10 cellular contexts compared by ENCODE assay signal in genomic region chr20:18628330-18628941, GRCh38. TPM values are rescaled to one million over a fixed set of nuclear protein-coding genes. Genes with fewer than 3 reads are reported as not detected.
DNase-seq lines count a peak whose midpoint lies in the region; ATAC-seq and TF ChIP-seq lines count a peak whose summit lies in the region.
"Had no signal": no experiment of that assay in that cellular context is flagged by ENCODE, and none has a peak within 500 bp of the region (broad histone marks: within the 10 kb centered on the region; RNA-seq: fewer than 3 reads in every experiment).

No MANE protein-coding gene starts in this region.

- no peak overlapping the region for H3K27ac Mint-ChIP-seq in neural progenitor cell

- peak; percentile 65 for TF ChIP-seq CTCF in KMS-11 (conservative IDR thresholded peaks at IDR 0.05; ENCODE audit: low read depth, low read length)
- peak; percentile 60 for TF ChIP-seq CTCF in cardiac fibroblast (IDR thresholded peaks at IDR 0.05; ENCODE audit: low read depth, low read length)
- peak; percentile 73 for TF ChIP-seq CTCF in neural progenitor cell (IDR thresholded peaks at IDR 0.05)

- no peak overlapping the region for H3K4me3 ChIP-seq in KMS-11 (IDR thresholded peaks at IDR 0.05; ENCODE audit: insufficient read depth, low read depth, low read length)
- no peak overlapping the region for H3K4me3 ChIP-seq in cardiac fibroblast (replicated peaks in 1 of 2; ENCODE audit: low read depth in 2 of 2, low read length in 2 of 2)
- H3K4me3 ChIP-seq in neural progenitor cell: no peak overlapping the region

- no peaks in the 10 kb centered on the region for H4K20me1 ChIP-seq in KMS-11 (ENCODE audit: insufficient read depth)
- no peaks in the 10 kb centered on the region for H4K20me1 ChIP-seq in neural progenitor cell (ENCODE audit: low read depth)

- peaks cover 4% of the 10 kb centered on the region for H3F3A ChIP-seq in neural progenitor cell (ENCODE audit: low read depth)

- H2AFZ ChIP-seq in KMS-11 (ENCODE audit: low read depth) (no peak overlapping the region), neural progenitor cell (replicated peaks) (no peak overlapping the region)

- H3K9me3 Mint-ChIP-seq in neural progenitor cell: no peaks in the 10 kb centered on the region
- H3K9me3 Mint-ChIP-seq: IgD-negative memory B cell had no signal

- H3K4me3 Mint-ChIP-seq in neural progenitor cell: no peak overlapping the region
- H3K4me3 Mint-ChIP-seq: IgD-negative memory B cell had no signal

- DNase-seq in DMS53 (lab: John Stamatoyannopoulos, UW): peak; percentile 52
- no peak for DNase-seq in DMS53 treated with DMSO at 0.1 percent for 48 hours (lab: John Stamatoyannopoulos, UW; ENCODE audit: unreplicated experiment)
- no peak for DNase-seq in cardiac fibroblast (ENCODE audit: low read depth in 2 of 2)
- DNase-seq in neural progenitor cell (ENCODE audit: low spot score): peak; percentile 51
- no peak for DNase-seq in GOT3 (lab: John Stamatoyannopoulos, UW)
- DNase-seq: right cardiac atrium had no signal

- no peaks in the 10 kb centered on the region for H3K36me3 ChIP-seq in KMS-11 (ENCODE audit: insufficient read depth)
- no peaks in the 10 kb centered on the region for H3K36me3 ChIP-seq in neural progenitor cell

- no peak overlapping the region for H3K27ac ChIP-seq in KMS-11
- H3K27ac ChIP-seq in neural progenitor cell: no peak overlapping the region

- H3K9me3 ChIP-seq in neural progenitor cell (ENCODE audit: low read depth): no peaks in the 10 kb centered on the region

- H3K79me2 ChIP-seq in KMS-11 (ENCODE audit: insufficient read depth, low read depth) (no peaks in the 10 kb centered on the region), neural progenitor cell (ENCODE audit: low read depth) (no peaks in the 10 kb centered on the region)

- H3K4me1 ChIP-seq in KMS-11 (ENCODE audit: low read depth, poor library complexity, severe bottlenecking): no peaks in the 10 kb centered on the region
- H3K4me1 ChIP-seq in neural progenitor cell: no peaks in the 10 kb centered on the region

- H3K27me3 Mint-ChIP-seq in neural progenitor cell (ENCODE audit: insufficient read depth, low read depth): no peaks in the 10 kb centered on the region
- H3K27me3 Mint-ChIP-seq: IgD-negative memory B cell had no signal

- no peaks in the 10 kb centered on the region for H3K27me3 ChIP-seq in KMS-11 (ENCODE audit: insufficient read depth, low read depth)
- no peaks in the 10 kb centered on the region for H3K27me3 ChIP-seq in neural progenitor cell

- H3K4me2 ChIP-seq in KMS-11: no peak overlapping the region
- no peak overlapping the region for H3K4me2 ChIP-seq in neural progenitor cell

- peaks cover 4% of the 10 kb centered on the region for H3K4me1 Mint-ChIP-seq in neural progenitor cell

- H3K9ac ChIP-seq in KMS-11 (no peak overlapping the region), neural progenitor cell (no peak overlapping the region)

- H3K36me3 Mint-ChIP-seq in neural progenitor cell: peaks cover 5% of the 10 kb centered on the region

- ATAC-seq in GM18868 (IDR thresholded peaks at IDR 0.05; ENCODE audit: unreplicated experiment): no peak
- no peak for ATAC-seq in HG03135 (IDR thresholded peaks at IDR 0.05; ENCODE audit: unreplicated experiment)

RNA-seq across cellular contexts. Expression of gene DTD1, which starts 40.6 kb away (rescaled TPM):
- 89.0 and 92.6 TPM in 2 replicates for total RNA-seq in neural progenitor cell (ENCODE audit: low replicate concordance)

Comparison
In these comparisons a context has a peak if more than half of its experiments do, and no peak if none do; other contexts are left out.
1. DNase-seq: peak in DMS53 (single experiment) and neural progenitor cell (single experiment); none in DMS53 treated with DMSO at 0.1 percent for 48 hours (single experiment), cardiac fibroblast (0 of 2) and GOT3 (single experiment).
2. Peak in every context shown above with its lines, with median percentiles within 50 percentile points of each other: CTCF ChIP-seq.